In the genomic region with DNA sequence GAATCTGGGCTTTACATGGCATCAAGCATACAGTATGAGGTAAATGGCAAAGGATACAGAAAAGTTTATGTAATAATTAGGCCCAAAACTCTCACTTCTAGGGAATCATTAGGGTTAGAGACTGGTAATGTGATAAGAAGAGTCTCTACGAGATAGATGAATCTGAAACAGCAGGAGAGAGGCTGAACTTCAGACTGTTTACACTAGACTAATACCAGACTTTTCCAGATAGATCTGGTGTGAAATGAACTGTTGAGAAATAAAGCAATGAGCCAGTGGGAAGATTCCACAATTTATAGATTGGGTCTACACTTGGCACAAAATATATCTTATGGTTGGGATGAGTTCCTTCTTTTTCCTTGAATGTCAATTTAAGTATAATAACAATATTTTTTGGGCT, we compare ENCODE assay signal across 1 cellular context.
TF ChIP-seq lines count a peak whose summit lies in the region.

No MANE protein-coding gene starts in this region.

TF ChIP-seq in HepG2, 621 proteins besides CTCF, POLR2A, EP300 and RAD21 (continued from another document):
- TF ChIP-seq FOXP1 (IDR thresholded peaks at IDR 0.05) = no peak
- peak; percentile 33; the same call in 1 of the 2 replicates for TF ChIP-seq FOXP1 (CRISPR knock-in tag; IDR thresholded peaks at IDR 0.05)
- no peak for TF ChIP-seq ZNF607 (CRISPR knock-in tag; IDR thresholded peaks at IDR 0.05; ENCODE audit: borderline replicate concordance)
- TF ChIP-seq ZNF501 (CRISPR knock-in tag; IDR thresholded peaks at IDR 0.05) = no peak
- TF ChIP-seq POLR2AphosphoS5 (IDR thresholded peaks at IDR 0.05; ENCODE audit: low read depth, low read length) = 0 out of 2 replicates have a peak, but pooled peaks have one; percentile 14
- TF ChIP-seq GATAD2A (CRISPR knock-in tag; IDR thresholded peaks at IDR 0.05) = peak; percentile 76
- no peak for TF ChIP-seq PHF8 (CRISPR knock-in tag; IDR thresholded peaks at IDR 0.05)
- no peak for TF ChIP-seq TAF15 (IDR thresholded peaks at IDR 0.05; ENCODE audit: low read depth, low read length, poor library complexity, severe bottlenecking)
- peak; percentile 53; the same call in 1 of the 2 replicates for TF ChIP-seq CEBPG (CRISPR knock-in tag; IDR thresholded peaks at IDR 0.05)
- TF ChIP-seq HMG20A (CRISPR knock-in tag; IDR thresholded peaks at IDR 0.05; ENCODE audit: borderline replicate concordance) = peak; percentile 49; the same call in 1 of the 2 replicates
- TF ChIP-seq MED1 (CRISPR knock-in tag; IDR thresholded peaks at IDR 0.05) = 0 out of 2 replicates have a peak, but pooled peaks have one; percentile 15
- TF ChIP-seq MIXL1 (CRISPR knock-in tag; IDR thresholded peaks at IDR 0.05) = 0 out of 2 replicates have a peak, but pooled peaks have one; percentile 14
- TF ChIP-seq ASH2L (IDR thresholded peaks at IDR 0.05; ENCODE audit: insufficient read length, low read depth, low read length) = peak; percentile 24
- no peak for TF ChIP-seq ZNF776 (CRISPR knock-in tag; IDR thresholded peaks at IDR 0.05)
- TF ChIP-seq DNMT3B (CRISPR knock-in tag; conservative IDR thresholded peaks at IDR 0.05) = no peak
- TF ChIP-seq RFX1 (IDR thresholded peaks at IDR 0.05) = no peak
- peak; percentile 43 for TF ChIP-seq SKI (IDR thresholded peaks at IDR 0.05; ENCODE audit: partially characterized antibody)
- TF ChIP-seq, protein P1, sequence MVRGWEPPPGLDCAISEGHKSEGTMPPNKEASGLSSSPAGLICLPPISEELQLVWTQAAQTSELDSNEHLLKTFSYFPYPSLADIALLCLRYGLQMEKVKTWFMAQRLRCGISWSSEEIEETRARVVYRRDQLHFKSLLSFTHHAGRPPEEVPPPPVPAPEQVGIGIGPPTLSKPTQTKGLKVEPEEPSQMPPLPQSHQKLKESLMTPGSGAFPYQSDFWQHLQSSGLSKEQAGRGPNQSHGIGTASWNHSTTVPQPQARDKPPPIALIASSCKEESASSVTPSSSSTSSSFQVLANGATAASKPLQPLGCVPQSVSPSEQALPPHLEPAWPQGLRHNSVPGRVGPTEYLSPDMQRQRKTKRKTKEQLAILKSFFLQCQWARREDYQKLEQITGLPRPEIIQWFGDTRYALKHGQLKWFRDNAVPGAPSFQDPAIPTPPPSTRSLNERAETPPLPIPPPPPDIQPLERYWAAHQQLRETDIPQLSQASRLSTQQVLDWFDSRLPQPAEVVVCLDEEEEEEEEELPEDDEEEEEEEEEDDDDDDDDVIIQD (CRISPR knock-in tag; IDR thresholded peaks at IDR 0.05; ENCODE audit: low read depth) = peak; percentile 61; the same call in 1 of the 2 replicates
- TF ChIP-seq, protein P2, sequence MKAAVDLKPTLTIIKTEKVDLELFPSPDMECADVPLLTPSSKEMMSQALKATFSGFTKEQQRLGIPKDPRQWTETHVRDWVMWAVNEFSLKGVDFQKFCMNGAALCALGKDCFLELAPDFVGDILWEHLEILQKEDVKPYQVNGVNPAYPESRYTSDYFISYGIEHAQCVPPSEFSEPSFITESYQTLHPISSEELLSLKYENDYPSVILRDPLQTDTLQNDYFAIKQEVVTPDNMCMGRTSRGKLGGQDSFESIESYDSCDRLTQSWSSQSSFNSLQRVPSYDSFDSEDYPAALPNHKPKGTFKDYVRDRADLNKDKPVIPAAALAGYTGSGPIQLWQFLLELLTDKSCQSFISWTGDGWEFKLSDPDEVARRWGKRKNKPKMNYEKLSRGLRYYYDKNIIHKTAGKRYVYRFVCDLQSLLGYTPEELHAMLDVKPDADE (CRISPR knock-in tag; IDR thresholded peaks at IDR 0.05) = no peak
- TF ChIP-seq RBM39 (IDR thresholded peaks at IDR 0.05; ENCODE audit: low read depth, low read length, poor library complexity, severe bottlenecking) = no peak
- no peak for TF ChIP-seq ZFP90 (CRISPR knock-in tag; IDR thresholded peaks at IDR 0.05; ENCODE audit: borderline replicate concordance)
- 0 out of 2 replicates have a peak, but pooled peaks have one; percentile 2 for TF ChIP-seq SP5 (CRISPR knock-in tag; IDR thresholded peaks at IDR 0.05; ENCODE audit: borderline replicate concordance, low read depth)
- no peak for TF ChIP-seq ZBTB8A (CRISPR knock-in tag; IDR thresholded peaks at IDR 0.05; ENCODE audit: borderline replicate concordance, low read depth)
- TF ChIP-seq, protein P3, sequence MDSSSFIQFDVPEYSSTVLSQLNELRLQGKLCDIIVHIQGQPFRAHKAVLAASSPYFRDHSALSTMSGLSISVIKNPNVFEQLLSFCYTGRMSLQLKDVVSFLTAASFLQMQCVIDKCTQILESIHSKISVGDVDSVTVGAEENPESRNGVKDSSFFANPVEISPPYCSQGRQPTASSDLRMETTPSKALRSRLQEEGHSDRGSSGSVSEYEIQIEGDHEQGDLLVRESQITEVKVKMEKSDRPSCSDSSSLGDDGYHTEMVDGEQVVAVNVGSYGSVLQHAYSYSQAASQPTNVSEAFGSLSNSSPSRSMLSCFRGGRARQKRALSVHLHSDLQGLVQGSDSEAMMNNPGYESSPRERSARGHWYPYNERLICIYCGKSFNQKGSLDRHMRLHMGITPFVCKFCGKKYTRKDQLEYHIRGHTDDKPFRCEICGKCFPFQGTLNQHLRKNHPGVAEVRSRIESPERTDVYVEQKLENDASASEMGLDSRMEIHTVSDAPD (CRISPR knock-in tag; IDR thresholded peaks at IDR 0.05) = peak; percentile 40; the same call in 1 of the 2 replicates
